Comparison of ENCODE assay signal across 22 cellular contexts in genomic region chr9:138118601-138119071, GRCh38.
"Had no signal": no experiment of that assay in that cellular context is flagged by ENCODE, and none has a peak within 500 bp of the region (broad histone marks: within the 10 kb centered on the region; RNA-seq: fewer than 3 reads in every experiment).

No MANE protein-coding gene starts in this region.

- H3K4me3 Mint-ChIP-seq: activated CD4-positive, alpha-beta T cell treated with anti-CD3 and anti-CD28 coated beads, Interleukin-2, amount 10 ng/mL, durations not matched to agents 7 days and 5 days; activated CD8-positive, alpha-beta T cell treated with anti-CD3 and anti-CD28 coated beads, Interleukin-2, amount 10 ng/mL, durations not matched to agents 7 days and 5 days; activated naive CD8-positive, alpha-beta T cell treated with anti-CD3 and anti-CD28 coated beads for 36 hours; activated T-helper 1 cell treated with anti-CD3 and anti-CD28 coated beads, Interleukin-12 subunit alpha, Interleukin-12 subunit beta, Interleukin-2, Interleukin-4 antibody, amounts not matched to agents 30 ng/mL and 10 ng/mL and 1 ng/mL, durations not matched to agents 14 hours and 24 hours and 36 hours; memory B cell; neural crest cell; stimulated activated memory B cell treated with anti-CD40 and anti-IgM and Interleukin-4, amounts not matched to agents 10 μg/mL and 1 μg/mL and 100 μg/mL, for 72 hours; T-cell; T-helper 2 cell treated with Interferon-gamma antibody and Interleukin-4, amounts not matched to agents 5 μg/mL and 100 μg/mL, for 36 hours; type B pancreatic cell had no signal

- FAIRE-seq: endometrium, small intestine had no signal

- H3K27ac Mint-ChIP-seq: activated CD4-positive, alpha-beta T cell treated with anti-CD3 and anti-CD28 coated beads, Interleukin-2, amount 10 ng/mL, durations not matched to agents 7 days and 5 days; activated CD8-positive, alpha-beta T cell treated with anti-CD3 and anti-CD28 coated beads, Interleukin-2, amount 10 ng/mL, durations not matched to agents 7 days and 5 days; activated naive CD8-positive, alpha-beta T cell treated with anti-CD3 and anti-CD28 coated beads for 36 hours; activated T-helper 1 cell treated with anti-CD3 and anti-CD28 coated beads, Interleukin-12 subunit alpha, Interleukin-12 subunit beta, Interleukin-2, Interleukin-4 antibody, amounts not matched to agents 30 ng/mL and 10 ng/mL and 1 ng/mL, durations not matched to agents 14 hours and 24 hours and 36 hours; memory B cell; stimulated activated memory B cell treated with anti-CD40 and anti-IgM and Interleukin-4, amounts not matched to agents 10 μg/mL and 1 μg/mL and 100 μg/mL, for 72 hours; T-cell; T-helper 2 cell treated with Interferon-gamma antibody and Interleukin-4, amounts not matched to agents 5 μg/mL and 100 μg/mL, for 36 hours; type B pancreatic cell had no signal

- H3K36me3 ChIP-seq: breast epithelium, heart right ventricle, thoracic aorta had no signal

- H3K27me3 Mint-ChIP-seq: activated CD4-positive, alpha-beta T cell treated with anti-CD3 and anti-CD28 coated beads, Interleukin-2, amount 10 ng/mL, durations not matched to agents 7 days and 5 days; activated naive CD8-positive, alpha-beta T cell treated with anti-CD3 and anti-CD28 coated beads for 36 hours had no signal

- H3K9me3 ChIP-seq: breast epithelium, heart right ventricle, thoracic aorta had no signal

- H3K9me3 Mint-ChIP-seq: activated CD4-positive, alpha-beta T cell treated with anti-CD3 and anti-CD28 coated beads, Interleukin-2, amount 10 ng/mL, durations not matched to agents 7 days and 5 days; activated naive CD8-positive, alpha-beta T cell treated with anti-CD3 and anti-CD28 coated beads for 36 hours; activated T-helper 1 cell treated with anti-CD3 and anti-CD28 coated beads, Interleukin-12 subunit alpha, Interleukin-12 subunit beta, Interleukin-2, Interleukin-4 antibody, amounts not matched to agents 30 ng/mL and 10 ng/mL and 1 ng/mL, durations not matched to agents 14 hours and 24 hours and 36 hours; memory B cell; neural crest cell; stimulated activated memory B cell treated with anti-CD40 and anti-IgM and Interleukin-4, amounts not matched to agents 10 μg/mL and 1 μg/mL and 100 μg/mL, for 72 hours; T-cell; T-helper 2 cell treated with Interferon-gamma antibody and Interleukin-4, amounts not matched to agents 5 μg/mL and 100 μg/mL, for 36 hours; type B pancreatic cell had no signal

- H3K36me3 Mint-ChIP-seq: activated naive CD8-positive, alpha-beta T cell treated with anti-CD3 and anti-CD28 coated beads for 36 hours; memory B cell; stimulated activated memory B cell treated with anti-CD40 and anti-IgM and Interleukin-4, amounts not matched to agents 10 μg/mL and 1 μg/mL and 100 μg/mL, for 72 hours; T-cell; type B pancreatic cell had no signal

- H3K4me1 Mint-ChIP-seq: activated CD4-positive, alpha-beta T cell treated with anti-CD3 and anti-CD28 coated beads, Interleukin-2, amount 10 ng/mL, durations not matched to agents 7 days and 5 days; activated naive CD8-positive, alpha-beta T cell treated with anti-CD3 and anti-CD28 coated beads for 36 hours; memory B cell; neural crest cell; stimulated activated memory B cell treated with anti-CD40 and anti-IgM and Interleukin-4, amounts not matched to agents 10 μg/mL and 1 μg/mL and 100 μg/mL, for 72 hours; T-cell had no signal

- H3K27ac ChIP-seq: breast epithelium, heart right ventricle, thoracic aorta, VCaP had no signal

- ATAC-seq: activated CD4-positive, CD25-positive, alpha-beta regulatory T cell treated with anti-CD3 and anti-CD28 coated beads, Interleukin-2, amount 50 U/mL, for 24 hours; activated CD8-positive, alpha-beta T cell treated with anti-CD3 and anti-CD28 coated beads, Interleukin-2, amount 10 ng/mL, durations not matched to agents 7 days and 5 days; heart right ventricle; left ventricle myocardium superior; sciatic nerve; stimulated activated memory B cell treated with anti-CD40 and anti-IgM and Interleukin-4, amounts not matched to agents 10 μg/mL and 1 μg/mL and 100 μg/mL, for 72 hours; T-cell had no signal

- H3K4me1 ChIP-seq: breast epithelium, heart right ventricle had no signal

- H3K4me3 ChIP-seq: breast epithelium, heart right ventricle, thoracic aorta had no signal

- DNase-seq: activated CD4-positive, alpha-beta T cell treated with anti-CD3 and anti-CD28 coated beads, Interleukin-2, amount 10 ng/mL, durations not matched to agents 7 days and 5 days; activated CD8-positive, alpha-beta T cell treated with anti-CD3 and anti-CD28 coated beads, Interleukin-2, amount 10 ng/mL, durations not matched to agents 7 days and 5 days; activated naive CD8-positive, alpha-beta T cell treated with anti-CD3 and anti-CD28 coated beads for 36 hours; heart right ventricle; kidney glomerular epithelial cell; left ventricle myocardium superior; occipital lobe; small intestine; stimulated activated CD4-positive, alpha-beta T cell treated with anti-CD3 and anti-CD28 coated beads, Interleukin-15, amount 100 ng/mL, for 24 hours had no signal
